In the genomic region with DNA sequence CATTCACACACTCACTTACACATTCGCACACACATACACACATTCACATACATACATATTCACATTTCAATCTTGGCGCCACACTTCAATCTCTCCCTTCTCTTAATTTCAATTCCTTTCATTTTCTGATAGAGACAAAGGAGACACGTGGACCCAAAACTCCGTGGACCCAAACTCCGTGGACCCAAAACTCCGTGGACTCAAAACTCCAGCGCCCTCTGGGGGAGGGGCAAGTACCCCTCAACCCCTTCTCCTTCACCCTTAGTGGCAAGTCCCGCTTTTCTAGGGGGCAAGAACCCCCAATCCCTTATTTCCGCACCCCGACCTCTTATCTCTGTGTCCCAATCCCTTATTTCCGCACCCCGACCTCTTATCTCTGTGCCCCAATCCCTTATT, we compare ENCODE assay signal across 2 cellular contexts.
TF ChIP-seq lines count a peak whose summit lies in the region.
"Not testable (repeated sequence)": the region's sequence is repeated elsewhere in the genome, so short reads cannot be mapped to it uniquely, and the experiment has no call there.

No MANE protein-coding gene starts in this region.

TF ChIP-seq in HEK293, 187 proteins besides CTCF, POLR2A, EP300 and RAD21:
- 0 out of 2 replicates have a peak, but pooled peaks have one; percentile 4 for TF ChIP-seq ZSCAN4 (tag by site-specific recombination; IDR thresholded peaks at IDR 0.05)

TF ChIP-seq in K562, 482 proteins besides CTCF, POLR2A, EP300 and RAD21:
- TF ChIP-seq NFIC (IDR thresholded peaks at IDR 0.05) (0 out of 2 replicates have a peak, but pooled peaks have one; percentile 0), TOE1 (IDR thresholded peaks at IDR 0.05; ENCODE audit: borderline replicate concordance) (0 out of 2 replicates have a peak, but pooled peaks have one; percentile 1), ZNF280A (IDR thresholded peaks at IDR 0.05; ENCODE audit: low read depth, partially characterized antibody) (peak; percentile 4), ZBTB9 (CRISPR knock-in tag; IDR thresholded peaks at IDR 0.05) (0 out of 2 replicates have a peak, but pooled peaks have one; percentile 62)
- TF ChIP-seq TOE1 (CRISPR knock-in tag; IDR thresholded peaks at IDR 0.05; ENCODE audit: borderline replicate concordance, low read depth): not testable (repeated sequence)
- TF ChIP-seq, protein P1, sequence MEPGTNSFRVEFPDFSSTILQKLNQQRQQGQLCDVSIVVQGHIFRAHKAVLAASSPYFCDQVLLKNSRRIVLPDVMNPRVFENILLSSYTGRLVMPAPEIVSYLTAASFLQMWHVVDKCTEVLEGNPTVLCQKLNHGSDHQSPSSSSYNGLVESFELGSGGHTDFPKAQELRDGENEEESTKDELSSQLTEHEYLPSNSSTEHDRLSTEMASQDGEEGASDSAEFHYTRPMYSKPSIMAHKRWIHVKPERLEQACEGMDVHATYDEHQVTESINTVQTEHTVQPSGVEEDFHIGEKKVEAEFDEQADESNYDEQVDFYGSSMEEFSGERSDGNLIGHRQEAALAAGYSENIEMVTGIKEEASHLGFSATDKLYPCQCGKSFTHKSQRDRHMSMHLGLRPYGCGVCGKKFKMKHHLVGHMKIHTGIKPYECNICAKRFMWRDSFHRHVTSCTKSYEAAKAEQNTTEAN (CRISPR knock-in tag; IDR thresholded peaks at IDR 0.05): 0 out of 2 replicates have a peak, but pooled peaks have one; percentile 23
- TF ChIP-seq, protein P2, sequence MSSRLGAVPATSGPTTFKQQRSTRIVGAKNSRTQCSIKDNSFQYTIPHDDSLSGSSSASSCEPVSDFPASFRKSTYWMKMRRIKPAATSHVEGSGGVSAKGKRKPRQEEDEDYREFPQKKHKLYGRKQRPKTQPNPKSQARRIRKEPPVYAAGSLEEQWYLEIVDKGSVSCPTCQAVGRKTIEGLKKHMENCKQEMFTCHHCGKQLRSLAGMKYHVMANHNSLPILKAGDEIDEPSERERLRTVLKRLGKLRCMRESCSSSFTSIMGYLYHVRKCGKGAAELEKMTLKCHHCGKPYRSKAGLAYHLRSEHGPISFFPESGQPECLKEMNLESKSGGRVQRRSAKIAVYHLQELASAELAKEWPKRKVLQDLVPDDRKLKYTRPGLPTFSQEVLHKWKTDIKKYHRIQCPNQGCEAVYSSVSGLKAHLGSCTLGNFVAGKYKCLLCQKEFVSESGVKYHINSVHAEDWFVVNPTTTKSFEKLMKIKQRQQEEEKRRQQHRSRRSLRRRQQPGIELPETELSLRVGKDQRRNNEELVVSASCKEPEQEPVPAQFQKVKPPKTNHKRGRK (tag; IDR thresholded peaks at IDR 0.05): 0 out of 2 replicates have a peak, but pooled peaks have one; percentile 32
